Comparison of ENCODE assay signal across 15 cellular contexts in genomic region chr14:93212432-93212831, GRCh38. TPM values are rescaled to one million over a fixed set of nuclear protein-coding genes. Genes with fewer than 3 reads are reported as not detected.
DNase-seq lines count a peak whose midpoint lies in the region; ATAC-seq and TF ChIP-seq lines count a peak whose summit lies in the region.
"Had no signal": no experiment of that assay in that cellular context is flagged by ENCODE, and none has a peak within 500 bp of the region (broad histone marks: within the 10 kb centered on the region; RNA-seq: fewer than 3 reads in every experiment).

No MANE protein-coding gene starts in this region.

- intact Hi-C loops in ovary (cut with DNase I): no loop called here

- no peaks in the 10 kb centered on the region for H3K9me3 ChIP-seq in ovary
- H3K9me3 ChIP-seq: A549, HAP-1, sigmoid colon had no signal

- TF ChIP-seq POLR2A in ovary (IDR thresholded peaks at IDR 0.05) (no peak), erythroblast (IDR thresholded peaks at IDR 0.05; ENCODE audit: low read length) (no peak)

- CTCF ChIA-PET in GM10248 (lab: Yijun Ruan, JAX): interaction anchor here (1.4 kb wide), 1 partner anchor 99 kb away, joined by 5 read pairs; no protein-coding TSS in a partner anchor

- TF ChIP-seq CTCF in GM10248 (IDR thresholded peaks at IDR 0.05; ENCODE audit: control extremely low read depth, extremely low read depth, low read depth, missing control alignments) (no peak), ovary (IDR thresholded peaks at IDR 0.05) (no peak)

- 66 to 77% (median 68%) methylated on average over 3 of the region's 3 CpGs for WGBS in ovary, 3 donors

- peak; percentile 61 for ATAC-seq in GM19324 (IDR thresholded peaks at IDR 0.05; ENCODE audit: low FRiP score, unreplicated experiment)
- peak; percentile 63 for ATAC-seq in HG02610 (IDR thresholded peaks at IDR 0.05; ENCODE audit: unreplicated experiment)
- ATAC-seq in HG03378 (IDR thresholded peaks at IDR 0.05; ENCODE audit: unreplicated experiment): peak; percentile 64
- ATAC-seq: A549, WTC11 had no signal

- H3K4me3 ChIP-seq in ovary: no peak overlapping the region
- H3K4me3 ChIP-seq: A549, HAP-1, sigmoid colon had no signal

- H3K4me1 ChIP-seq in ovary (ENCODE audit: insufficient read depth): peaks cover 1% of the 10 kb centered on the region

- no peaks in the 10 kb centered on the region for H3K27me3 ChIP-seq in ovary
- H3K27me3 ChIP-seq: sigmoid colon had no signal

- DNase-seq in GM10248 (ENCODE audit: extremely low spot score): peak; percentile 64
- DNase-seq in ovary: no peak
- no peak for DNase-seq in erythroblast (lab: John Stamatoyannopoulos, UW)
- no peak for DNase-seq in dermis blood vessel endothelial cell
- no peak for DNase-seq in NCI-H345 treated with DMSO at 0.1 percent for 48 hours (lab: John Stamatoyannopoulos, UW; ENCODE audit: unreplicated experiment)
- DNase-seq: Kasumi-1, NCI-H345, SHP77, sigmoid colon had no signal

- H3K36me3 ChIP-seq in ovary: no peaks in the 10 kb centered on the region

- no peak overlapping the region for H3K27ac ChIP-seq in ovary
- H3K27ac ChIP-seq: A549, sigmoid colon had no signal

- POLR2A ChIA-PET in GM10248 (lab: Yijun Ruan, JAX): no interaction called here

- TF ChIP-seq EP300 in ovary (IDR thresholded peaks at IDR 0.05): no peak

RNA-seq across cellular contexts. Expression of gene UBR7, which starts 5.4 kb away (rescaled TPM):
- total RNA-seq in ovary: 10 to 100 TPM; 12.1 to 22.2 (median 20.5) TPM
- 10 to 100 TPM; 19.1 to 33.3 TPM for polyA plus RNA-seq in ovary
- 35.6 and 43.9 TPM in 2 replicates for total RNA-seq in dermis blood vessel endothelial cell

RNA-seq across cellular contexts. Expression of gene GON7, which starts 5.6 kb away (rescaled TPM):
- 10 to 100 TPM in 2 of 7 donors, 1 to 10 TPM in 5; 6.5 to 26.0 (median 8.3) TPM for total RNA-seq in ovary
- polyA plus RNA-seq in ovary: 1 to 10 TPM; 7.9 to 8.6 TPM
- total RNA-seq in dermis blood vessel endothelial cell: 14.4 and 15.3 TPM in 2 replicates

RNA-seq across cellular contexts. Expression of gene LYSET, which starts 27.3 kb away (rescaled TPM):
- total RNA-seq in ovary: 10 to 100 TPM in 6 of 7 donors, 1 to 10 TPM in 1; 8.0 to 22.2 (median 16.3) TPM
- 10 to 100 TPM; 17.6 to 18.4 TPM for polyA plus RNA-seq in ovary
- 8.7 and 18.2 TPM in 2 replicates for total RNA-seq in dermis blood vessel endothelial cell

RNA-seq across cellular contexts. Expression of gene MOAP1, which starts 27.7 kb away (rescaled TPM):
- total RNA-seq in ovary (10 to 100 TPM; 20.5 to 31.6 (median 24.1) TPM), dermis blood vessel endothelial cell (30.0 and 30.6 TPM in 2 replicates)
- polyA plus RNA-seq in ovary: 10 to 100 TPM; 30.0 to 41.4 TPM
